ENCODE assay signal across 9 cellular contexts in genomic region chr3:187027531-187027936, GRCh38.
DNase-seq lines count a peak whose midpoint lies in the region; ATAC-seq and TF ChIP-seq lines count a peak whose summit lies in the region.
"Had no signal": no experiment of that assay in that cellular context is flagged by ENCODE, and none has a peak within 500 bp of the region (broad histone marks: within the 10 kb centered on the region; RNA-seq: fewer than 3 reads in every experiment).

No MANE protein-coding gene starts in this region.

- peak overlapping the region; percentile 63 for H3K27ac ChIP-seq in neutrophil
- H3K27ac ChIP-seq: neural progenitor cell had no signal

- DNase-seq in GM12864 (ENCODE audit: low read depth) (no peak), NCI-H69 (lab: John Stamatoyannopoulos, UW) (no peak), NCI-H2171 treated with DMSO at 0.1 percent for 48 hours (lab: John Stamatoyannopoulos, UW) (no peak), NCI-H2029 (lab: John Stamatoyannopoulos, UW) (no peak), posterior vena cava (ENCODE audit: low spot score) (no peak)
- DNase-seq in activated T-cell treated with anti-CD3 and anti-CD28 coated beads, Interleukin-2, amount 50 U/mL, for 4 hours, result peak; percentile 67

- TF ChIP-seq CTCF in GM12864 (IDR thresholded peaks at IDR 0.05; ENCODE audit: low read depth, low read length, missing control alignments) (no peak), neutrophil (IDR thresholded peaks at IDR 0.05) (no peak)

- H3K4me3 Mint-ChIP-seq in activated T-cell treated with anti-CD3 and anti-CD28 coated beads, Interleukin-2, amount 50 U/mL, for 4 hours, result peak overlapping the region; percentile 88
- H3K4me3 Mint-ChIP-seq: neural progenitor cell had no signal

- H3K4me3 ChIP-seq in GM12864 (ENCODE audit: low read depth, low read length), result peak overlapping the region; percentile 46
- no peak overlapping the region for H3K4me3 ChIP-seq in neutrophil (ENCODE audit: low read depth in 1 of 2, low read length in 1 of 2)
- H3K4me3 ChIP-seq: neural progenitor cell had no signal

- no peaks in the 10 kb centered on the region for H3K27me3 ChIP-seq in neutrophil
- H3K27me3 ChIP-seq: neural progenitor cell had no signal

- peaks cover 6% of the 10 kb centered on the region for H3K9me3 Mint-ChIP-seq in activated T-cell treated with anti-CD3 and anti-CD28 coated beads, Interleukin-2, amount 50 U/mL, for 4 hours
- H3K9me3 Mint-ChIP-seq: neural progenitor cell had no signal

- no peaks in the 10 kb centered on the region for H3K27me3 Mint-ChIP-seq in activated T-cell treated with anti-CD3 and anti-CD28 coated beads, Interleukin-2, amount 50 U/mL, for 4 hours (ENCODE audit: low read depth)

- peaks cover 43% of the 10 kb centered on the region for H3K36me3 Mint-ChIP-seq in activated T-cell treated with anti-CD3 and anti-CD28 coated beads, Interleukin-2, amount 50 U/mL, for 4 hours (ENCODE audit: insufficient read depth)

- H3K4me1 ChIP-seq in neutrophil (ENCODE audit: control insufficient read depth in 1 of 2, insufficient read depth in 1 of 2, low read depth in 1 of 2, low read length in 1 of 2), result peaks cover 0 to 37% of the 10 kb centered on the region in 2 experiments

- ATAC-seq in HG03571 (IDR thresholded peaks at IDR 0.05; ENCODE audit: unreplicated experiment), result peak; percentile 28
- ATAC-seq in activated T-cell treated with anti-CD3 and anti-CD28 coated beads, Interleukin-2, amount 50 U/mL, for 4 hours, result peak; percentile 46 to 47

- intact Hi-C loops in posterior vena cava (cut with DNase I), result no loop called here

- peaks cover 79% of the 10 kb centered on the region for H3K4me1 Mint-ChIP-seq in activated T-cell treated with anti-CD3 and anti-CD28 coated beads, Interleukin-2, amount 50 U/mL, for 4 hours (ENCODE audit: low read depth)

- H3K36me3 ChIP-seq in neutrophil, result peaks cover 4% of the 10 kb centered on the region
- H3K36me3 ChIP-seq: neural progenitor cell had no signal

- no peaks in the 10 kb centered on the region for H3K9me3 ChIP-seq in neutrophil
